ENCODE assay signal across 18 cellular contexts in genomic region chr14:36066636-36067035, GRCh38.
DNase-seq lines count a peak whose midpoint lies in the region; ATAC-seq and TF ChIP-seq lines count a peak whose summit lies in the region.
"Had no signal": no experiment of that assay in that cellular context is flagged by ENCODE, and none has a peak within 500 bp of the region (broad histone marks: within the 10 kb centered on the region; RNA-seq: fewer than 3 reads in every experiment).

No MANE protein-coding gene starts in this region.

- H3K36me3 Mint-ChIP-seq in T-helper 17 cell (ENCODE audit: low read depth): no peaks in the 10 kb centered on the region
- H3K36me3 Mint-ChIP-seq: CD8-positive, alpha-beta T cell had no signal

- H3K27me3 Mint-ChIP-seq in T-helper 17 cell: peaks cover 63% of the 10 kb centered on the region

- intact Hi-C loops in left lung (cut with DNase I): no loop called here

- no peaks in the 10 kb centered on the region for H3K9me3 ChIP-seq in RWPE2 (ENCODE audit: severe bottlenecking)
- no peaks in the 10 kb centered on the region for H3K9me3 ChIP-seq in T-helper 17 cell (ENCODE audit: control insufficient read depth, low read length, poor library complexity, severe bottlenecking)
- H3K9me3 ChIP-seq in left lung: no peaks in the 10 kb centered on the region
- H3K9me3 ChIP-seq: BLaER1 treated with 17β-estradiol and CSF1 and Interleukin-3, amounts not matched to agents 10 nM and 100 nM had no signal

- no peak overlapping the region for H3K27ac Mint-ChIP-seq in T-helper 17 cell
- H3K27ac Mint-ChIP-seq: B cell; CD8-positive, alpha-beta T cell; H9 had no signal

- H3K27me3 ChIP-seq in RWPE2 (ENCODE audit: insufficient read depth, poor library complexity, severe bottlenecking) (no peaks in the 10 kb centered on the region), foreskin keratinocyte (no peaks in the 10 kb centered on the region), left lung (peaks cover 0 to 7% of the 10 kb centered on the region in 2 donors)
- H3K27me3 ChIP-seq: BLaER1 treated with 17β-estradiol and CSF1 and Interleukin-3, amounts not matched to agents 10 nM and 100 nM had no signal

- H3K4me3 Mint-ChIP-seq in T-helper 17 cell: no peak overlapping the region
- H3K4me3 Mint-ChIP-seq: B cell; CD8-positive, alpha-beta T cell; H9 had no signal

- no peaks in the 10 kb centered on the region for H3K4me1 Mint-ChIP-seq in T-helper 17 cell
- H3K4me1 Mint-ChIP-seq: B cell had no signal

- ATAC-seq in RWPE2 (ENCODE audit: low read depth): peak; percentile 40; the same call in 2 of the 3 replicates
- ATAC-seq in foreskin keratinocyte: peak; percentile 68
- ATAC-seq in HG02884 (IDR thresholded peaks at IDR 0.05; ENCODE audit: unreplicated experiment): no peak
- no peak for ATAC-seq in T-helper 17 cell
- ATAC-seq in left lung: no peak
- ATAC-seq: CD8-positive, alpha-beta T cell had no signal

- no peaks in the 10 kb centered on the region for H3K36me3 ChIP-seq in RWPE2 (ENCODE audit: low read depth)
- no peaks in the 10 kb centered on the region for H3K36me3 ChIP-seq in left lung
- H3K36me3 ChIP-seq: BLaER1 treated with 17β-estradiol and CSF1 and Interleukin-3, amounts not matched to agents 10 nM and 100 nM had no signal

- no peak overlapping the region for H3K4me3 ChIP-seq in RWPE2 (ENCODE audit: severe bottlenecking)
- no peak overlapping the region for H3K4me3 ChIP-seq in left lung
- H3K4me3 ChIP-seq: BLaER1 treated with 17β-estradiol and CSF1 and Interleukin-3, amounts not matched to agents 10 nM and 100 nM had no signal

- DNase-seq in ELR (ENCODE audit: low read depth) (peak; percentile 16), M059J (ENCODE audit: low read depth) (peak; percentile 3), RWPE2 (ENCODE audit: low spot score) (no peak), foreskin keratinocyte (peak in 1 of 2 donors; percentile 75), NCI-H1092 (lab: John Stamatoyannopoulos, UW) (no peak), T-helper 17 cell (no peak), left lung (no peak)
- DNase-seq: Calu3; CD8-positive, alpha-beta T cell; DMS 273 treated with DMSO at 0.1 percent for 48 hours; DMS53; DND-41; GDM1; H9 had no signal

- H3K27ac ChIP-seq in RWPE2 (ENCODE audit: poor library complexity, severe bottlenecking): no peak overlapping the region
- no peak overlapping the region for H3K27ac ChIP-seq in foreskin keratinocyte
- H3K27ac ChIP-seq in left lung: no peak overlapping the region
- H3K27ac ChIP-seq: BLaER1 treated with 17β-estradiol and CSF1 and Interleukin-3, amounts not matched to agents 10 nM and 100 nM; HL-60 had no signal

- TF ChIP-seq CTCF in RWPE2 (IDR thresholded peaks at IDR 0.05; ENCODE audit: poor library complexity, severe bottlenecking) (no peak), foreskin keratinocyte (conservative IDR thresholded peaks at IDR 0.05) (no peak), left lung (IDR thresholded peaks at IDR 0.05) (no peak)

- peaks cover 23% of the 10 kb centered on the region for H3K4me1 ChIP-seq in RWPE2 (ENCODE audit: insufficient read depth, poor library complexity, severe bottlenecking)
- peaks cover 14% of the 10 kb centered on the region for H3K4me1 ChIP-seq in foreskin keratinocyte
- H3K4me1 ChIP-seq in left lung: no peaks in the 10 kb centered on the region

Comparison
In these comparisons a context has a peak if more than half of its experiments do, and no peak if none do; other contexts are left out.
1. DNase-seq: peak in ELR (single experiment) and M059J (single experiment); none in RWPE2 (single experiment), NCI-H1092 (single experiment), T-helper 17 cell (0 of 3) and left lung (0 of 2).
2. ATAC-seq: peak in RWPE2 (single experiment) and foreskin keratinocyte (single experiment); none in HG02884 (single experiment), T-helper 17 cell (single experiment) and left lung (single experiment).